34 cellular contexts compared by ENCODE assay signal in genomic region chr10:85570871-85571270, GRCh38.
"Had no signal": no experiment of that assay in that cellular context is flagged by ENCODE, and none has a peak within 500 bp of the region (broad histone marks: within the 10 kb centered on the region; RNA-seq: fewer than 3 reads in every experiment).

No MANE protein-coding gene starts in this region.

- DNase-seq: activated B cell treated with CpG ODN at 0.5 μM for 24 hours; activated CD4-positive, alpha-beta memory T cell treated with anti-CD3 and anti-CD28 coated beads for 36 hours; activated CD4-positive, alpha-beta T cell treated with anti-CD3 and anti-CD28 coated beads for 4 hours; activated CD4-positive, alpha-beta T cell treated with anti-CD3 and anti-CD28 coated beads, Interleukin-2, amount 10 ng/mL, durations not matched to agents 24 days and 14 days; activated CD4-positive, alpha-beta T cell treated with anti-CD3 and anti-CD28 coated beads, Interleukin-2, amount 50 U/mL, for 1 hour; activated CD4-positive, alpha-beta T cell treated with anti-CD3 and anti-CD28 coated beads, Interleukin-2, amount 50 U/mL, for 4 hours; activated CD4-positive, CD25-positive, alpha-beta regulatory T cell treated with anti-CD3 and anti-CD28 coated beads, Interleukin-2, amount 50 U/mL, for 72 hours; activated CD8-positive, alpha-beta memory T cell treated with anti-CD3 and anti-CD28 coated beads, Interleukin-2, amount 50 U/mL, for 4 hours; activated CD8-positive, alpha-beta T cell treated with anti-CD3 and anti-CD28 coated beads for 36 hours; activated effector memory CD4-positive, alpha-beta T cell treated with anti-CD3 and anti-CD28 coated beads, Interleukin-2, amount 50 U/mL, for 16 hours; activated gamma-delta T cell treated with Interleukin-2 at 50 U/mL for 16 hours; activated naive CD4-positive, alpha-beta T cell; activated naive CD4-positive, alpha-beta T cell treated with anti-CD3 and anti-CD28 coated beads for 36 hours; activated naive CD4-positive, alpha-beta T cell treated with anti-CD3 and anti-CD28 coated beads, Interleukin-2, amount 50 U/mL, for 16 hours; activated naive CD8-positive, alpha-beta T cell treated with anti-CD3 and anti-CD28 coated beads for 36 hours; activated T-cell treated with anti-CD3 and anti-CD28 coated beads for 4 hours; activated T-cell treated with anti-CD3 and anti-CD28 coated beads, Interleukin-2, amount 50 U/mL, for 1 hour; activated T-cell treated with anti-CD3 and anti-CD28 coated beads, Interleukin-2, amount 50 U/mL, for 4 hours; activated T-cell treated with anti-CD3 and anti-CD28 coated beads, Interleukin-2, amount 50 U/mL, for 72 hours; adrenal gland; amniotic stem cell; aorta; body of pancreas; brain microvascular endothelial cell; caudate nucleus; cerebellar nuclear complex; T-helper 1 cell; T-helper 2 cell; T-helper 9 cell had no signal

- H3K9me3 ChIP-seq: adrenal gland, body of pancreas, breast epithelium had no signal

- H3K27me3 ChIP-seq: adrenal gland, body of pancreas, brain microvascular endothelial cell, breast epithelium, cardiac muscle cell had no signal

- H3K27ac ChIP-seq: adrenal gland, body of pancreas, brain microvascular endothelial cell, breast epithelium, cardiac muscle cell, VCaP had no signal

- ATAC-seq: activated CD8-positive, alpha-beta T cell treated with anti-CD3 and anti-CD28 coated beads for 36 hours; activated naive CD4-positive, alpha-beta T cell treated with anti-CD3 and anti-CD28 coated beads, Interleukin-2, amount 50 U/mL, for 72 hours; activated T-cell treated with anti-CD3 and anti-CD28 coated beads, Interleukin-2, amount 50 U/mL, for 4 hours; activated T-cell treated with anti-CD3 and anti-CD28 coated beads, Interleukin-2, amount 50 U/mL, for 72 hours; activated T-helper 17 cell treated with anti-CD3 and anti-CD28 coated beads, Interleukin-2, amount 50 U/mL, for 72 hours; body of pancreas had no signal

- H3K4me1 ChIP-seq: adrenal gland, body of pancreas, breast epithelium had no signal

- H3K4me3 ChIP-seq: adrenal gland, body of pancreas, breast epithelium, cardiac muscle cell had no signal

- H3K36me3 ChIP-seq: adrenal gland, brain microvascular endothelial cell, breast epithelium, cardiac muscle cell had no signal
